ENCODE assay signal across 8 cellular contexts in the genomic region with DNA sequence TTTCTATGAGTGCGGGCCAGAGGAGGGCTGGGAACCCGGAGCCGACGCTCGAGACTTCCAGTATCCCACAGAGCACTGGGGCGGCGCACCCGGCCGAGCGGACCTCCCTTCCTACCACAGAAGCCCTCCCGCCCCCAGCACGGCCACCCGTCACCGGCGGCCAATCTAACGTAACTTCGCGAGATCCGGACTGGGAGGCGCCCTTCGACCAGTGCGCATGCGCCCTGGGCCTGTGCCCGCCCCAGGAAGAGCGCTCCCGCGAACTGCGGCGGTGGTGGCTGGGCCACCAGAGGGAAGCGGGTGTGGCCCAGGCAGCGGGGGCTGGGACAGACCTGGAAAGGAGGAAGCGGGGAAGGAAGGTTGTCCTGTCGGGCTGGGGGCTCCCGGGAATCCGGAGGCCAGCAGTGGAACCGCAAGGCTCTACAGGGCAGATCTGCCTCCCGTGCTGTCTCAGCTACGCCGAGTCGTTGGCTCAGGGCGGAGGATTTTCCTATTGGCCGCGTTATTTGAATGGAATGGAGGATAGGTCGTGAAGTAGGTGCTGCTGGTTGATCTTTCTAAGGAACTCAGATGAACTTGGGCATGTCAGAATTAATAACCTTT.
DNase-seq lines count a peak whose midpoint lies in the region; ATAC-seq and TF ChIP-seq lines count a peak whose summit lies in the region.

A gene (minus strand): TSS at position 77 of the 603 bp plus-strand sequence. CDS start 166 bp downstream, outside the sequence.

- H3K27ac Mint-ChIP-seq in central memory CD8-positive, alpha-beta T cell (ENCODE audit: low read depth) = peak within 1 kb of the TSS; percentile 98

- peak; percentile 94 for ATAC-seq in GM19023 (IDR thresholded peaks at IDR 0.05; ENCODE audit: unreplicated experiment)
- peak; percentile 93 for ATAC-seq in HG03280 (IDR thresholded peaks at IDR 0.05; ENCODE audit: unreplicated experiment)
- peak; percentile 79 for ATAC-seq in central memory CD8-positive, alpha-beta T cell (replicated peaks; ENCODE audit: extremely low read depth, poor library complexity, severe bottlenecking)

- peaks cover 24% of the 10 kb centered on the region for H3K36me3 Mint-ChIP-seq in central memory CD8-positive, alpha-beta T cell (ENCODE audit: insufficient read depth)

- H3K4me1 Mint-ChIP-seq in central memory CD8-positive, alpha-beta T cell = peaks cover 47% of the 10 kb centered on the region

- peak within 1 kb of the TSS; percentile 98 for H3K4me3 ChIP-seq in AG09309 (ENCODE audit: control insufficient read depth, low read depth, low read length)

- peak within 1 kb of the TSS; percentile 88 for H3K4me3 Mint-ChIP-seq in central memory CD8-positive, alpha-beta T cell

- no peaks in the 10 kb centered on the region for H3K9me3 Mint-ChIP-seq in central memory CD8-positive, alpha-beta T cell

- no peak for TF ChIP-seq CTCF in AG09309 (IDR thresholded peaks at IDR 0.05; ENCODE audit: control insufficient read depth, insufficient read depth, low read depth, low read length, missing control alignments)

- DNase-seq in AG09309 (ENCODE audit: low read depth) (peak; percentile 89), NCI-H345 treated with DMSO at 0.1 percent for 48 hours (lab: John Stamatoyannopoulos, UW; ENCODE audit: unreplicated experiment) (peak; percentile 93), iris pigment epithelial cell (ENCODE audit: low read depth) (peak; percentile 98)
- DNase-seq in activated CD4-positive, CD25-positive, alpha-beta regulatory T cell treated with anti-CD3 and anti-CD28 coated beads, Interleukin-2, amount 50 U/mL, for 16 hours (ENCODE audit: low read depth, low spot score) = peak; percentile 89
- DNase-seq in central memory CD8-positive, alpha-beta T cell (ENCODE audit: low spot score in 2 of 2) = peak; percentile 88 to 89
- peak; percentile 91 for DNase-seq in stimulated activated CD4-positive, alpha-beta T cell treated with anti-CD3 and anti-CD28 coated beads, Interleukin-12 subunit alpha, Interleukin-12 subunit beta, amount 100 ng/mL, for 4 hours

- no peaks in the 10 kb centered on the region for H3K27me3 Mint-ChIP-seq in central memory CD8-positive, alpha-beta T cell

Comparison
In these comparisons a context has a peak if more than half of its experiments do, and no peak if none do; other contexts are left out.
1. Peak in every context shown above with its lines: DNase-seq, ATAC-seq and H3K4me3 ChIP-seq.